Comparison of ENCODE assay signal across 14 cellular contexts in the genomic region with DNA sequence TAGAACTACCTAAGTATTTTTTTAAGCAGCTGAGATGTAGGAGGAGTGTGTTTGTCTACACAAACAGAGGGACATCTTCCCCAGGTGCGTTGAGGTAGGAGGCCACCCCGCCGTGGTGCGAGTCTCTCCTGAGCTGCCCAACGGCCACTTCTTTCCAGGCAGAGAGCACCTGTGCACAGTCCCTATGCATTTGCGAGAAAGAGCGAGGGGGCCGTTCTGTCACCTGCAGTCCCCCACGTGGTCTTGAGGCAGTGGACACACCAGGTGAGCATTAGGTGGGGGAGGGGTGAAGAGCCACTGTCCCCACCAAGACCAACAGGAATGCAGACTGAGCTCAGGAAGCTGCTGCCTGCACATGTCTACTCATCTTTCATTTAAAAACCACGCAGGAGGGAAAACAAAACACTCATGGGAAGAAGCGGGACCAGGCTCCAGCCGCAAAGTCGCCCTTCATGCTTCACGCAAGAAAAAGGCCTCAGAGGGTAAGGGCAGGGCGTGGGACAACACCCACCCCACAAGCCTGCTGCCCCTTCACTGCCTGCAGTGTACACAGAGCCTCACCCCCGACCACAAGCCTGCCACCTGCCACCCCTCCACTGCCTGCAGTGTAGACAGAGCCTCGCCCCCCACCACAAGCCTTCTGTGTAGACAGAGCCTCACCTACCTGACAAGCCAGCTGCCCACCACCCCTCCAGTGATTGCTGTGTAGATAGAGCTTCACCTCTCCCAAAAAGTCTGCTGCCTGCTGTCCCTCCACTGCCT.
DNase-seq lines count a peak whose midpoint lies in the region; ATAC-seq and TF ChIP-seq lines count a peak whose summit lies in the region.
"Had no signal": no experiment of that assay in that cellular context is flagged by ENCODE, and none has a peak within 500 bp of the region (broad histone marks: within the 10 kb centered on the region; RNA-seq: fewer than 3 reads in every experiment).

No MANE protein-coding gene starts in this region.

- peaks cover 14 to 59% (median 37%) of the 10 kb centered on the region in 6 donors for H3K4me1 ChIP-seq in spleen

- peaks cover 12% of the 10 kb centered on the region for H3K27me3 Mint-ChIP-seq in activated naive CD8-positive, alpha-beta T cell treated with anti-CD3 and anti-CD28 coated beads, Interleukin-2, amount 50 U/mL, for 24 hours

- no peaks in the 10 kb centered on the region for H3K36me3 ChIP-seq in spleen

- no peak for ATAC-seq in activated naive CD8-positive, alpha-beta T cell treated with anti-CD3 and anti-CD28 coated beads, Interleukin-2, amount 50 U/mL, for 24 hours
- ATAC-seq: Panc1 had no signal

- TF ChIP-seq POLR2A in spleen (IDR thresholded peaks at IDR 0.05) = no peak

- TF ChIP-seq CTCF in spleen (IDR thresholded peaks at IDR 0.05 in 8 of 11, conservative IDR thresholded peaks at IDR 0.05 in 3 of 11) = no peak
- no peak for TF ChIP-seq CTCF in GM13976 (IDR thresholded peaks at IDR 0.05; ENCODE audit: borderline replicate concordance, control extremely low read depth, extremely low read depth, insufficient read depth, missing control alignments)

- no peak overlapping the region for H3K4me3 Mint-ChIP-seq in activated naive CD8-positive, alpha-beta T cell treated with anti-CD3 and anti-CD28 coated beads, Interleukin-2, amount 50 U/mL, for 24 hours
- H3K4me3 Mint-ChIP-seq: neural crest cell had no signal

- H3K9me3 Mint-ChIP-seq in activated naive CD8-positive, alpha-beta T cell treated with anti-CD3 and anti-CD28 coated beads, Interleukin-2, amount 50 U/mL, for 24 hours = peaks cover 16% of the 10 kb centered on the region

- peak overlapping the region; percentile 80 for H3K27ac Mint-ChIP-seq in activated naive CD8-positive, alpha-beta T cell treated with anti-CD3 and anti-CD28 coated beads, Interleukin-2, amount 50 U/mL, for 24 hours

- peaks cover 0 to 15% (median 5%) of the 10 kb centered on the region in 8 donors for H3K9me3 ChIP-seq in spleen

- in situ Hi-C loops in GM13976 (cut with MboI; ENCODE audit: low sequenced_read_pairs, unreplicated experiment) = no loop called here

- peak overlapping the region in 5 of 8 donors; percentile 56 to 79 (median 74) for H3K27ac ChIP-seq in spleen

- intact Hi-C loops in spleen (cut with DNase I; ENCODE audit: low total_unique reads) = no loop called here

- peak overlapping the region in 1 of 8 donors; percentile 57 for H3K4me3 ChIP-seq in spleen

- H3K27me3 ChIP-seq in spleen (replicated peaks in 1 of 7) = peaks cover 0 to 59% (median 9%) of the 10 kb centered on the region in 7 donors

- 69 to 80% (median 73%) methylated on average over 15 to 17 of the region's 17 CpGs for WGBS in spleen, 5 donors

- peak; percentile 62 for DNase-seq in activated CD8-positive, alpha-beta memory T cell treated with anti-CD3 and anti-CD28 coated beads for 24 hours
- DNase-seq in activated CD8-positive, alpha-beta memory T cell treated with anti-CD3 and anti-CD28 coated beads, Interleukin-2, amount 50 U/mL, for 48 hours = no peak
- DNase-seq in COLO668 (lab: John Stamatoyannopoulos, UW; ENCODE audit: unreplicated experiment) (peak; percentile 48), spleen (peak; percentile 75), anterior cingulate cortex (lab: John Stamatoyannopoulos, UW) (no peak), GM13976 (ENCODE audit: low spot score) (no peak), NOMO-1 (lab: John Stamatoyannopoulos, UW; ENCODE audit: unreplicated experiment in 2 of 2) (no peak)
- DNase-seq in activated naive CD8-positive, alpha-beta T cell treated with anti-CD3 and anti-CD28 coated beads, Interleukin-2, amount 50 U/mL, for 24 hours = no peak
- DNase-seq: mesenchymal stem cell, NCI-H187, NCI-H69, retina had no signal

- H3K36me3 Mint-ChIP-seq in activated naive CD8-positive, alpha-beta T cell treated with anti-CD3 and anti-CD28 coated beads, Interleukin-2, amount 50 U/mL, for 24 hours (ENCODE audit: low read depth) = peaks cover 11% of the 10 kb centered on the region

- H3K4me1 Mint-ChIP-seq in activated naive CD8-positive, alpha-beta T cell treated with anti-CD3 and anti-CD28 coated beads, Interleukin-2, amount 50 U/mL, for 24 hours = peaks cover 72% of the 10 kb centered on the region

Comparison
In these comparisons a context has a peak if more than half of its experiments do, and no peak if none do; other contexts are left out.
1. DNase-seq: peak in activated CD8-positive, alpha-beta memory T cell treated with anti-CD3 and anti-CD28 coated beads for 24 hours (single experiment), COLO668 (single experiment) and spleen (single experiment); none in activated CD8-positive, alpha-beta memory T cell treated with anti-CD3 and anti-CD28 coated beads, Interleukin-2, amount 50 U/mL, for 48 hours (single experiment), activated naive CD8-positive, alpha-beta T cell treated with anti-CD3 and anti-CD28 coated beads, Interleukin-2, amount 50 U/mL, for 24 hours (single experiment), anterior cingulate cortex (0 of 58), GM13976 (single experiment) and NOMO-1 (0 of 2).